16 cellular contexts compared by ENCODE assay signal in genomic region chr17:74994440-74994839, GRCh38.
DNase-seq lines count a peak whose midpoint lies in the region.
"Had no signal": no experiment of that assay in that cellular context is flagged by ENCODE, and none has a peak within 500 bp of the region (broad histone marks: within the 10 kb centered on the region; RNA-seq: fewer than 3 reads in every experiment).

No MANE protein-coding gene starts in this region.

- H3K27ac ChIP-seq in epithelial cell of prostate: peak overlapping the region; percentile 65

- DNase-seq in EL: peak; percentile 45
- DNase-seq in OCI-M1 (lab: John Stamatoyannopoulos, UW): peak; percentile 23
- no peak for DNase-seq in epithelial cell of prostate (ENCODE audit: low read depth, low spot score)
- peak; percentile 51 for DNase-seq in non-pigmented ciliary epithelial cell (ENCODE audit: low read depth)
- no peak for DNase-seq in GF-D8 (lab: John Stamatoyannopoulos, UW)
- no peak for DNase-seq in AG20443 (ENCODE audit: low spot score)
- DNase-seq in 8988T: no peak
- DNase-seq in NCI-H1417 treated with DMSO at 0.1 percent for 48 hours (lab: John Stamatoyannopoulos, UW): no peak
- DNase-seq: amniotic stem cell; BE2C; NCI-H1092 treated with DMSO at 0.1 percent for 48 hours; NCI-H2171; NCI-H82; nucleus accumbens; stimulated activated CD4-positive, alpha-beta T cell treated with anti-CD3 and anti-CD28 coated beads, Interleukin-4, amount 100 ng/mL, for 1 hour; substantia nigra had no signal

Comparison
In these comparisons a context has a peak if more than half of its experiments do, and no peak if none do; other contexts are left out.
1. DNase-seq: peak in EL (single experiment), OCI-M1 (single experiment) and non-pigmented ciliary epithelial cell (single experiment); none in epithelial cell of prostate (single experiment), GF-D8 (single experiment), AG20443 (single experiment), 8988T (single experiment) and NCI-H1417 treated with DMSO at 0.1 percent for 48 hours (single experiment).